ENCODE assay signal across 8 cellular contexts in the genomic region with DNA sequence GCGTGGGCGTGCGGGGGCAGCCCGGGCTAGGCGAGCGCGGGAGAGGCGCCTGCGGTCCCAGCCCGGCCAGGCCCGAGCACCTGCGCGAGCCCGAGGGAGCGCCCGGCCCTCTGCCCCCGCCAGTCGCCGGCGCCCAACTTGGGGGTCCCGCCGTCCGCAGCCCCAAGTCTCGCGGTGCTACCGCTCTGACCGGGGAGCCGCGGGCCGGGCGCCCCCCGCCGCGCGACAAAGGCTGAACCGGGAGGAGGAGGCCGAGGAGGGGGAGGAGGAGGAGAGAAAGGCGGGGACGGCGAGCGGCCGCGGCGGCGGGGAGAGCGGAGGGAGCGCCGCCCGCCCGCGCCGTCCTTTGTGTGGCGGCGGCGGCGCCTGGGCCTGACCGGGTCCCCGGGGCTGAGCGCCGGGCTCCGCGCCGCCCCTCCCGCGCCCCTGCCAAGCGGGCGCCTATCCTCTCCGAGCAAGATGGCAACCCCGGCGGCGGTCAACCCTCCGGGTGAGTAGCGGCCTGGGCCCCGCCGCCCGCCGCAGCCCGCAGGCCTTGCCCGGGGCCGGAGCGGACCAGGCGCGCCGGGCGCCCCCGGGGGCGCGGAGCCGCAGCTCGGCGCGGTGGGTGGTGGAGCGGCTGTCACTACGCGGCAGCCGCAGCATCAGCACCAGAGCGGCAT. TPM values are rescaled to one million over a fixed set of nuclear protein-coding genes. Genes with fewer than 3 reads are reported as not detected.
DNase-seq lines count a peak whose midpoint lies in the region; ATAC-seq and TF ChIP-seq lines count a peak whose summit lies in the region.

A gene (plus strand): TSS at position 326 of the 662 bp plus-strand sequence. CDS start 134 bp downstream, at position 460.

- no peak for ATAC-seq in HG03565 (IDR thresholded peaks at IDR 0.05; ENCODE audit: unreplicated experiment)

- peak; percentile 43 to 65 for DNase-seq in SHP77 (lab: John Stamatoyannopoulos, UW)
- no peak for DNase-seq in SHP77 treated with DMSO at 0.1 percent for 48 hours (lab: John Stamatoyannopoulos, UW)
- peak; percentile 47 for DNase-seq in SW480 (ENCODE audit: low spot score)
- DNase-seq in foreskin fibroblast = peak; percentile 3 to 30
- DNase-seq in occipital lobe (lab: John Stamatoyannopoulos, UW) = peak; percentile 68
- no peak for DNase-seq in stimulated activated CD8-positive, alpha-beta memory T cell treated with anti-CD3 and anti-CD28 coated beads, Interleukin-4, amount 100 ng/mL, for 48 hours
- DNase-seq in activated naive CD4-positive, alpha-beta T cell treated with anti-CD3 and anti-CD28 coated beads, Interleukin-2, amount 50 U/mL, for 16 hours = no peak

- no peak for TF ChIP-seq CTCF in foreskin fibroblast (IDR thresholded peaks at IDR 0.05; ENCODE audit: low read depth, low read length)

- peak within 1 kb of the TSS; percentile 48 to 63 for H3K4me3 ChIP-seq in foreskin fibroblast (ENCODE audit: low read depth in 1 of 2, low read length in 2 of 2)

RNA-seq across cellular contexts. Expression of the gene that starts here (rescaled TPM):
- total RNA-seq in occipital lobe = 56.6 TPM

Comparison
In these comparisons a context has a peak if more than half of its experiments do, and no peak if none do; other contexts are left out.
1. DNase-seq: peak in SHP77 (2 of 2), SW480 (single experiment), foreskin fibroblast (2 of 2) and occipital lobe (single experiment); none in SHP77 treated with DMSO at 0.1 percent for 48 hours (single experiment), stimulated activated CD8-positive, alpha-beta memory T cell treated with anti-CD3 and anti-CD28 coated beads, Interleukin-4, amount 100 ng/mL, for 48 hours (single experiment) and activated naive CD4-positive, alpha-beta T cell treated with anti-CD3 and anti-CD28 coated beads, Interleukin-2, amount 50 U/mL, for 16 hours (single experiment).